Comparison of ENCODE assay signal across 15 cellular contexts in the genomic region with DNA sequence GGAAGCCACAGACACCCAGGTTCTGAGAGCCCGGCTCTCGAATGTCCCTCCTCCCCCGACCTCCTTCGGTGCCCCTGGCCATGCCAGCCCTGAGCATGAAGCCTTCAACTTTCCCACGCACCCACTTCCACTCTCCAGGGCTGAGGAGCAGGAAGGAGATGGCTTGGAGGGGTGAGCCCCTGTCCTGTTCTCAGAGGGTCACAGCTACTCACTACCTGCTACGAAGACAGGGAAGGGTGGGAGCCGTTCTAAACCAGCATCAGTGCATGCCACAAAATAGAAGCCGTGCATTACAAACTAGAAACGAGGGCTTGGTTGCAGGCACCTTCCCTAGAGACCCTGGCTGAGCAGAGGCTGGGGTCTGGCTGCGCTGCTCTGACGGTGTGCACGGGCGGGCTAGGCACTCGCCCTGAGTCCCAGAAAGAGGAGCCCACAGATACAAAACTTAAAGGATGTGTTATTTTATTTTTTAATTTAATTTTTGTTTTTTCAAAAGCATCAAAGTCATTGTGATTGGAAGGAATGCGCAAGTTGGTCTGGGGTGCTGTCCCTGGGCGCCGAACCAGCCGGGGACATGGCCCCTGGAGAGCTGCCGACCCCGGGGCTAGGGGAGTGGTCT. TPM values are rescaled to one million over a fixed set of nuclear protein-coding genes. Genes with fewer than 3 reads are reported as not detected.
DNase-seq lines count a peak whose midpoint lies in the region; ATAC-seq, FAIRE-seq and TF ChIP-seq lines count a peak whose summit lies in the region.
"Had no signal": no experiment of that assay in that cellular context is flagged by ENCODE, and none has a peak within 500 bp of the region (broad histone marks: within the 10 kb centered on the region; RNA-seq: fewer than 3 reads in every experiment).

No MANE protein-coding gene starts in this region.

- no peak for TF ChIP-seq EP300 in SK-N-SH (IDR thresholded peaks at IDR 0.05; ENCODE audit: borderline replicate concordance in 1 of 2, low read depth in 1 of 2, low read length in 1 of 2)

- H3K4me2 ChIP-seq in SK-N-SH (peak overlapping the region; percentile 85), PC-3 (ENCODE audit: low read length) (peak overlapping the region; percentile 89), endothelial cell of umbilical vein (ENCODE audit: insufficient read depth, low read length) (peak overlapping the region; percentile 72), osteoblast (ENCODE audit: insufficient read depth, low read length) (peak overlapping the region; percentile 86)

- H3K9me2 ChIP-seq in SK-N-SH (no peaks in the 10 kb centered on the region), PC-3 (replicated peaks; ENCODE audit: low read length) (no peaks in the 10 kb centered on the region)

- H3K27ac ChIP-seq in SK-N-SH (ENCODE audit: low read depth in 2 of 2, low read length in 1 of 2) (no peak overlapping the region), PC-3 (ENCODE audit: low read length) (no peak overlapping the region), endothelial cell of umbilical vein (ENCODE audit: insufficient read depth, low read depth, low read length) (no peak overlapping the region), osteoblast (ENCODE audit: low read depth, low read length) (no peak overlapping the region)

- no peaks in the 10 kb centered on the region for H3K79me2 ChIP-seq in SK-N-SH (ENCODE audit: insufficient read depth)
- no peaks in the 10 kb centered on the region for H3K79me2 ChIP-seq in PC-3 (ENCODE audit: low read length)
- H3K79me2 ChIP-seq in endothelial cell of umbilical vein (ENCODE audit: control insufficient read depth, insufficient read depth, low read length), result no peaks in the 10 kb centered on the region
- no peaks in the 10 kb centered on the region for H3K79me2 ChIP-seq in osteoblast (ENCODE audit: insufficient read depth, low read length)

- no peaks in the 10 kb centered on the region for H3K9me1 ChIP-seq in endothelial cell of umbilical vein (replicated peaks; ENCODE audit: control insufficient read depth, extremely low read depth, insufficient read depth, low read length)

- H3K36me3 ChIP-seq in SK-N-SH (replicated peaks in 1 of 2; ENCODE audit: control insufficient read depth in 1 of 2, insufficient read depth in 2 of 2, low read length in 1 of 2), result no peaks in the 10 kb centered on the region
- no peaks in the 10 kb centered on the region for H3K36me3 ChIP-seq in PC-3 (ENCODE audit: low read depth, low read length)
- no peaks in the 10 kb centered on the region for H3K36me3 ChIP-seq in endothelial cell of umbilical vein (ENCODE audit: control insufficient read depth in 2 of 2, extremely low read depth in 1 of 2, insufficient read depth in 2 of 2, low read length in 2 of 2)
- H3K36me3 ChIP-seq in osteoblast (ENCODE audit: insufficient read depth, low read length), result no peaks in the 10 kb centered on the region

- intact Hi-C loops in PC-3 (cut with micrococcal nuclease) (loop anchor here (1.0 to 5.0 kb wide), 2 partner anchors 41 to 459 kb away; no protein-coding TSS in a partner anchor), endothelial cell of umbilical vein (cut with micrococcal nuclease) (loop anchor here (5.0 kb wide), 1 partner anchor 69 kb away; a partner anchor contains a TSS)

- no peak for FAIRE-seq in endothelial cell of umbilical vein (lab: Jason Lieb, UNC)

- H2AFZ ChIP-seq in SK-N-SH (ENCODE audit: low read depth) (no peak overlapping the region; the same call in 1 of the 2 replicates), PC-3 (ENCODE audit: low read length) (peak overlapping the region; percentile 98), endothelial cell of umbilical vein (ENCODE audit: low read depth, low read length) (no peak overlapping the region), osteoblast (ENCODE audit: low read length) (no peak overlapping the region)

- TF ChIP-seq RAD21 in SK-N-SH (IDR thresholded peaks at IDR 0.05; ENCODE audit: low read length), result no peak

- 41% methylated on average over 17 of the region's 20 CpGs for WGBS in SK-N-SH (ENCODE audit: low lambda C conversion rate)

- TF ChIP-seq POLR2A in endothelial cell of umbilical vein (IDR thresholded peaks at IDR 0.05; ENCODE audit: low read depth, low read length), result no peak

- dilution Hi-C loops in endothelial cell of umbilical vein (cut with MboI; ENCODE audit: extremely low pct_ligation_motif_present, low sequenced_read_pairs), result no loop called here

- DNase-seq in SK-N-SH (no peak), PC-3 (no peak), endothelial cell of umbilical vein (ENCODE audit: low read depth, low spot score) (no peak), osteoblast (ENCODE audit: insufficient read length, low spot score, missing footprints) (peak; percentile 80), NOMO-1 treated with DMSO at 0.1 percent for 48 hours (lab: John Stamatoyannopoulos, UW; ENCODE audit: unreplicated experiment) (no peak), NCI-H1436 treated with DMSO at 0.1 percent for 48 hours (lab: John Stamatoyannopoulos, UW) (no peak)

- no peaks in the 10 kb centered on the region for H3K9me3 ChIP-seq in SK-N-SH
- no peaks in the 10 kb centered on the region for H3K9me3 ChIP-seq in PC-3 (ENCODE audit: low read length)
- no peaks in the 10 kb centered on the region for H3K9me3 ChIP-seq in endothelial cell of umbilical vein (replicated peaks; ENCODE audit: control insufficient read depth, insufficient read depth, low read length)
- no peaks in the 10 kb centered on the region for H3K9me3 ChIP-seq in osteoblast (ENCODE audit: low read depth, low read length)

- H3K27me3 ChIP-seq in SK-N-SH (ENCODE audit: insufficient read depth) (no peaks in the 10 kb centered on the region), PC-3 (ENCODE audit: low read length) (no peaks in the 10 kb centered on the region), endothelial cell of umbilical vein (ENCODE audit: control insufficient read depth in 2 of 2, insufficient read depth in 2 of 2, low read length in 2 of 2) (no peaks in the 10 kb centered on the region), osteoblast (ENCODE audit: insufficient read depth, low read length) (peaks cover 31% of the 10 kb centered on the region)

- BruUV-seq in PC-3 (replicated peaks; lab: Mats Ljungman, UMichigan) (no TSS peak), endothelial cell of umbilical vein (replicated peaks; lab: Mats Ljungman, UMichigan) (no TSS peak)

- CTCF ChIA-PET in SK-N-SH (lab: Yijun Ruan, JAX) (interaction anchor here (0.8 to 5.8 kb wide), 46 partner anchors 10 to 489 kb away, joined by 3 to 585 read pairs (median 13); a partner anchor contains a TSS), PC-3 (lab: Charles Lee) (interaction anchor here (1.5 to 1.6 kb wide), 3 partner anchors 190 to 464 kb away, joined by 5 to 12 read pairs (median 11); no protein-coding TSS in a partner anchor), endothelial cell of umbilical vein (lab: Charles Lee) (interaction anchor here (1.4 to 5.5 kb wide), 16 partner anchors 11 to 466 kb away, joined by 3 to 623 read pairs (median 12); a partner anchor contains a TSS)

- no peak overlapping the region for H3K9ac ChIP-seq in SK-N-SH
- H3K9ac ChIP-seq in PC-3 (ENCODE audit: low read length), result no peak overlapping the region
- H3K9ac ChIP-seq in endothelial cell of umbilical vein (replicated peaks; ENCODE audit: extremely low read depth, insufficient read depth, low read length), result no peak overlapping the region

- H4K20me1 ChIP-seq in SK-N-SH (ENCODE audit: insufficient read depth), result no peaks in the 10 kb centered on the region
- H4K20me1 ChIP-seq in PC-3 (ENCODE audit: low read length), result no peaks in the 10 kb centered on the region
- H4K20me1 ChIP-seq in endothelial cell of umbilical vein (replicated peaks; ENCODE audit: control insufficient read depth, extremely low read depth, insufficient read depth, low read length), result no peaks in the 10 kb centered on the region
- H4K20me1 ChIP-seq in osteoblast (ENCODE audit: insufficient read depth, low read length), result no peaks in the 10 kb centered on the region

- H3K4me1 ChIP-seq in SK-N-SH (ENCODE audit: control insufficient read depth in 1 of 2, insufficient read depth in 2 of 2, low read depth in 1 of 2, low read length in 1 of 2) (peaks cover 6 to 13% of the 10 kb centered on the region in 2 experiments; a peak in 2 of 4 replicates), PC-3 (ENCODE audit: insufficient read depth, low read length) (peaks cover 7% of the 10 kb centered on the region; the same call in 1 of the 2 replicates), endothelial cell of umbilical vein (ENCODE audit: control insufficient read depth, extremely low read depth, insufficient read depth, low read length) (peaks cover 16% of the 10 kb centered on the region), osteoblast (ENCODE audit: insufficient read depth, low read length) (peaks cover 7% of the 10 kb centered on the region)

- TF ChIP-seq CTCF in SK-N-SH (IDR thresholded peaks at IDR 0.05) (no peak), PC-3 (conservative IDR thresholded peaks at IDR 0.05; ENCODE audit: low read depth, low read length) (no peak), endothelial cell of umbilical vein (IDR thresholded peaks at IDR 0.05; ENCODE audit: extremely low read depth in 1 of 2, insufficient read depth in 1 of 2, low read depth in 1 of 2, low read length in 2 of 2) (no peak), osteoblast (IDR thresholded peaks at IDR 0.05; ENCODE audit: extremely low read depth, low read depth, low read length) (no peak)

- peak overlapping the region in 1 of 2 experiments; percentile 51; a peak in 3 of 4 replicates for H3K4me3 ChIP-seq in SK-N-SH (ENCODE audit: low read depth in 2 of 2, low read length in 1 of 2)
- H3K4me3 ChIP-seq in PC-3 (ENCODE audit: low read length), result peak overlapping the region; percentile 63; the same call in 1 of the 2 replicates
- no peak overlapping the region for H3K4me3 ChIP-seq in endothelial cell of umbilical vein (replicated peaks in 1 of 3; ENCODE audit: insufficient read depth in 1 of 3, low read depth in 1 of 3, low read length in 3 of 3)
- no peak overlapping the region for H3K4me3 ChIP-seq in osteoblast (ENCODE audit: insufficient read depth, low read length)

- ATAC-seq in SK-N-SH treated with all-trans-retinoic acid at 6 μM for 48 hours (no peak), PC-3 (no peak), HG02623 (IDR thresholded peaks at IDR 0.05; ENCODE audit: unreplicated experiment) (no peak)

- H3F3A ChIP-seq in SK-N-SH (replicated peaks; ENCODE audit: insufficient read depth) (no peaks in the 10 kb centered on the region), PC-3 (ENCODE audit: low read length, unreplicated experiment) (no peaks in the 10 kb centered on the region)

- POLR2A ChIA-PET in SK-N-SH (lab: Yijun Ruan, JAX), result interaction anchor here (1.3 to 2.3 kb wide), 3 partner anchors 40 to 189 kb away, joined by 3 to 8 read pairs (median 5); a partner anchor contains a TSS
- POLR2A ChIA-PET in PC-3 (lab: Charles Lee; ENCODE audit: unreplicated experiment), result no interaction called here
- POLR2A ChIA-PET in endothelial cell of umbilical vein (lab: Charles Lee), result interaction anchor here (1.3 kb wide), 1 partner anchor 140 kb away, joined by 4 read pairs; no protein-coding TSS in a partner anchor

RNA-seq across cellular contexts. Expression of a gene that starts 4.2 kb away (rescaled TPM):
- not detected in 2 replicates for polyA plus RNA-seq in SK-N-SH (2012; rRNA removed)
- polyA plus RNA-seq in SK-N-SH (2012; cell fraction: cytosol; rRNA removed), result not detected in 2 replicates
- polyA plus RNA-seq in SK-N-SH (2012; cell fraction: nucleus; rRNA removed), result not detected in 2 replicates
- not detected in 2 replicates for total RNA-seq in PC-3 (2014; rRNA removed)
- total RNA-seq in endothelial cell of umbilical vein, result not detected in 2 replicates
- polyA plus RNA-seq in endothelial cell of umbilical vein, result not detected in 2 replicates
- not detected in 2 replicates for polyA plus RNA-seq in endothelial cell of umbilical vein (2011; cell fraction: cytosol; rRNA removed)
- polyA plus RNA-seq in endothelial cell of umbilical vein (2011; cell fraction: nucleus; rRNA removed), result not detected in 2 replicates
- not detected in 2 replicates for polyA plus RNA-seq in endothelial cell of umbilical vein (2012)
- not detected in 2 replicates for polyA minus RNA-seq in endothelial cell of umbilical vein
- not detected for polyA minus RNA-seq in endothelial cell of umbilical vein (2011; cell fraction: cytosol; rRNA and poly(A)+ RNA removed)
- not detected in 2 replicates for polyA minus RNA-seq in endothelial cell of umbilical vein (2011; cell fraction: nucleus; rRNA and poly(A)+ RNA removed)
- total RNA-seq in osteoblast, result not detected in 2 replicates
- total RNA-seq: CD8-positive, alpha-beta memory T cell; kidney epithelial cell; M059J; myocyte; right cardiac atrium had no signal
- polyA plus RNA-seq: adipose tissue; CD8-positive, alpha-beta memory T cell; esophagus; right cardiac atrium had no signal

RNA-seq across cellular contexts. Expression of a gene that starts 57.6 kb away (rescaled TPM):
- polyA plus RNA-seq in SK-N-SH (2012; rRNA removed) (0.21 and 0.31 TPM in 2 replicates), endothelial cell of umbilical vein (0.04 and 0.08 TPM in 2 replicates)
- 0.13 and 0.24 TPM in 2 replicates for polyA plus RNA-seq in SK-N-SH (2012; cell fraction: cytosol; rRNA removed)
- 1.0 and 1.2 TPM in 2 replicates for polyA plus RNA-seq in SK-N-SH (2012; cell fraction: nucleus; rRNA removed)
- total RNA-seq in PC-3 (2014; rRNA removed) (0.58 and 1.4 TPM in 2 replicates), endothelial cell of umbilical vein (0.62 and 0.66 TPM in 2 replicates), osteoblast (15.0 and 18.1 TPM in 2 replicates)
- polyA plus RNA-seq in endothelial cell of umbilical vein (2011; cell fraction: cytosol; rRNA removed), result 0.06 and 0.10 TPM in 2 replicates
- polyA plus RNA-seq in endothelial cell of umbilical vein (2011; cell fraction: nucleus; rRNA removed), result 0.28 and 0.43 TPM in 2 replicates
- polyA plus RNA-seq in endothelial cell of umbilical vein (2012), result 0.14 and 0.21 TPM in 2 replicates
- not detected in 2 replicates for polyA minus RNA-seq in endothelial cell of umbilical vein
- polyA minus RNA-seq in endothelial cell of umbilical vein (2011; cell fraction: cytosol; rRNA and poly(A)+ RNA removed), result not detected
- 0.43 and 0.82 TPM in 2 replicates for polyA minus RNA-seq in endothelial cell of umbilical vein (2011; cell fraction: nucleus; rRNA and poly(A)+ RNA removed)
